Comparison of ENCODE assay signal across 21 cellular contexts in the genomic region with DNA sequence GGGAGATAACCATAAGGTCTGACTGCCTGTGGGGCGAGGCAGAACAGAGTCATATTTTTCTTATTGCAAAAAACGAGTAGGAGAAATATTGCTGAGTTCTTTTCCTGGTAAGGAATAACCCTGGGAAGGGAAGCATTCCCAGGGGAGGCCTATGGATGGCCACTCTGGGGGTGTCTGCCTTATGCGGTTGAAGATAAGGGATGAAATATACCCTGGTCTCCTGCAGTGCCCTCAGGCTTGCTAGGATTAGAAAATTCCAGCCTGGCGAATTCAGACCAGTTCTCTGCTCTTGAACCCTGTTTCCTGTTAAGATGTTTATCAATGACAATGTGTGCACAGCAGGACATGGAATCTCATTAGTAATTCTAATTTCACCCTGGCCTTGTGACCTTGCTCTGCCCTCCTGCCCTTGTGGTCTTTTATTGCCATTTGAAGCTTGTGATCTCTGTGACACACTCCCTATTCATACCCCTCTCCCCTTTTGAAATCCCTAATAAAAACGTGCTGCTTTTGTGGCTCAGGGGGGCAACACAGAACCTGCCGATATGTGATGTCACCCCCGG.
"Had no signal": no experiment of that assay in that cellular context is flagged by ENCODE, and none has a peak within 500 bp of the region (broad histone marks: within the 10 kb centered on the region; RNA-seq: fewer than 3 reads in every experiment).

No MANE protein-coding gene starts in this region.

- H3K9me3 ChIP-seq: ovary, right atrium auricular region, right lobe of liver, tibial nerve, uterus had no signal

- DNase-seq: hypothalamus; immature natural killer cell; kidney; left ventricle myocardium inferior; midbrain; mucosa of descending colon; naive thymus-derived CD4-positive, alpha-beta T cell; ovary; right lobe of liver; stimulated activated CD4-positive, alpha-beta T cell treated with anti-CD3 and anti-CD28 coated beads, Interleukin-4, amount 100 ng/mL, for 24 hours; stimulated activated naive CD4-positive, alpha-beta T cell treated with Interleukin-2 at 50 U/mL for 16 hours; stimulated activated naive CD8-positive, alpha-beta T cell treated with anti-CD3 and anti-CD28 coated beads, Interleukin-15, amount 100 ng/mL, for 72 hours; substantia nigra; uterus had no signal

- H3K36me3 ChIP-seq: left ventricle myocardium inferior, ovary, right atrium auricular region, right lobe of liver, tibial nerve, uterus had no signal

- H3K4me1 ChIP-seq: left ventricle myocardium inferior, right atrium auricular region, right lobe of liver, tibial nerve, uterus had no signal

- H3K27me3 ChIP-seq: ovary, right atrium auricular region, right lobe of liver, tibial nerve, uterus had no signal

- H3K4me3 ChIP-seq: left ventricle myocardium inferior, lung, mucosa of descending colon, ovary, right atrium auricular region, right lobe of liver, tibial nerve, uterus had no signal

- H3K4me3 Mint-ChIP-seq: immature natural killer cell; naive thymus-derived CD4-positive, alpha-beta T cell; natural killer cell treated with Interleukin-12 subunit alpha and Interleukin-12 subunit beta and Interleukin-15 and Interleukin-18, amount 100 ng/mL, for 72 hours; stimulated activated memory B cell treated with anti-CD40 and anti-IgM and Interleukin-4, amounts not matched to agents 10 μg/mL and 1 μg/mL and 100 μg/mL, for 72 hours; stimulated activated naive CD8-positive, alpha-beta T cell treated with anti-CD3 and anti-CD28 coated beads, Interleukin-15, amount 100 ng/mL, for 72 hours; type B pancreatic cell had no signal

- H3K4me1 Mint-ChIP-seq: immature natural killer cell; naive thymus-derived CD4-positive, alpha-beta T cell; stimulated activated memory B cell treated with anti-CD40 and anti-IgM and Interleukin-4, amounts not matched to agents 10 μg/mL and 1 μg/mL and 100 μg/mL, for 72 hours; stimulated activated naive CD8-positive, alpha-beta T cell treated with anti-CD3 and anti-CD28 coated beads, Interleukin-15, amount 100 ng/mL, for 72 hours had no signal

- H3K27ac ChIP-seq: left ventricle myocardium inferior, ovary, right atrium auricular region, right lobe of liver, tibial nerve, uterus had no signal

- H3K27ac Mint-ChIP-seq: immature natural killer cell; naive thymus-derived CD4-positive, alpha-beta T cell; natural killer cell treated with Interleukin-12 subunit alpha and Interleukin-12 subunit beta and Interleukin-15 and Interleukin-18, amount 100 ng/mL, for 72 hours; progenitor cell of endocrine pancreas; stimulated activated memory B cell treated with anti-CD40 and anti-IgM and Interleukin-4, amounts not matched to agents 10 μg/mL and 1 μg/mL and 100 μg/mL, for 72 hours; stimulated activated naive CD8-positive, alpha-beta T cell treated with anti-CD3 and anti-CD28 coated beads, Interleukin-15, amount 100 ng/mL, for 72 hours; type B pancreatic cell had no signal

- H3K36me3 Mint-ChIP-seq: naive thymus-derived CD4-positive, alpha-beta T cell; natural killer cell treated with Interleukin-12 subunit alpha and Interleukin-12 subunit beta and Interleukin-15 and Interleukin-18, amount 100 ng/mL, for 72 hours; stimulated activated memory B cell treated with anti-CD40 and anti-IgM and Interleukin-4, amounts not matched to agents 10 μg/mL and 1 μg/mL and 100 μg/mL, for 72 hours; type B pancreatic cell had no signal

- H3K27me3 Mint-ChIP-seq: naive thymus-derived CD4-positive, alpha-beta T cell; natural killer cell treated with Interleukin-12 subunit alpha and Interleukin-12 subunit beta and Interleukin-15 and Interleukin-18, amount 100 ng/mL, for 72 hours; progenitor cell of endocrine pancreas; stimulated activated memory B cell treated with anti-CD40 and anti-IgM and Interleukin-4, amounts not matched to agents 10 μg/mL and 1 μg/mL and 100 μg/mL, for 72 hours; stimulated activated naive CD8-positive, alpha-beta T cell treated with anti-CD3 and anti-CD28 coated beads, Interleukin-15, amount 100 ng/mL, for 72 hours; type B pancreatic cell had no signal

- H3K9me3 Mint-ChIP-seq: natural killer cell treated with Interleukin-12 subunit alpha and Interleukin-12 subunit beta and Interleukin-15 and Interleukin-18, amount 100 ng/mL, for 72 hours; stimulated activated naive CD8-positive, alpha-beta T cell treated with anti-CD3 and anti-CD28 coated beads, Interleukin-15, amount 100 ng/mL, for 72 hours had no signal
